Comparison of ENCODE assay signal across 1 cellular context in the genomic region with DNA sequence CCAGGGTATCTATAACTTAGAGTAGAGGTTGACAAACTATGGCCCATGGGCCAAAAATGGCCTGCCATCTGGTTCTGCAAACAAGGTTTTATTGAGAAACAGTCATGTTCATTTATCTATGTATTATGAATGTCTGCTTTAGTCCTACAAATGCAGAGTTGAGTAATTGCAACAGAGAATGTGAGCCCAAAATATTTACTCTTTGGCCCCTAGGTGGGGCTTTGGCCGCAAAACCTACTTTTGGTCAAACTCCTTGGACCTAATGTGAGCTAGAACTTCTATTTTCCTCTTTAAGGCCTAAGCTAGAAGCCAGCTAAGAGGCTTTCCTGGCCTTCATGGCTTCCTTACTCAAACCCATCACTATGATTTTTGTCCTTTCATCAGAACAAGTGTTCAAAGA.
TF ChIP-seq lines count a peak whose summit lies in the region.

No MANE protein-coding gene starts in this region.

TF ChIP-seq in H1, 55 proteins besides CTCF, POLR2A, EP300 and RAD21:
- TF ChIP-seq SP2 (IDR thresholded peaks at IDR 0.05; ENCODE audit: low read length) = no peak
- TF ChIP-seq RBBP5 (IDR thresholded peaks at IDR 0.05; ENCODE audit: borderline replicate concordance, low read depth, low read length) = no peak
- TF ChIP-seq EZH2 (IDR thresholded peaks at IDR 0.05; ENCODE audit: low read depth, low read length, severe bottlenecking) = no peak
- 0 out of 2 replicates have a peak, but pooled peaks have one; percentile 61 for TF ChIP-seq CEBPB (IDR thresholded peaks at IDR 0.05; ENCODE audit: low read depth, low read length)
- no peak for TF ChIP-seq FOSL1 (IDR thresholded peaks at IDR 0.05; ENCODE audit: insufficient read depth, low read depth, low read length)
- no peak for TF ChIP-seq TCF12 (IDR thresholded peaks at IDR 0.05; ENCODE audit: low read depth, low read length)
TF ChIP-seq in H1: peak in this region for 1.
